17 cellular contexts compared by ENCODE assay signal in genomic region chr1:51216631-51217030, GRCh38. TPM values are rescaled to one million over a fixed set of nuclear protein-coding genes. Genes with fewer than 3 reads are reported as not detected.
DNase-seq lines count a peak whose midpoint lies in the region; ATAC-seq, FAIRE-seq and TF ChIP-seq lines count a peak whose summit lies in the region.
"Had no signal": no experiment of that assay in that cellular context is flagged by ENCODE, and none has a peak within 500 bp of the region (broad histone marks: within the 10 kb centered on the region; RNA-seq: fewer than 3 reads in every experiment).

No MANE protein-coding gene starts in this region.

- peaks cover 4% of the 10 kb centered on the region for H3K36me3 Mint-ChIP-seq in activated T-helper 2 cell treated with anti-CD3 and anti-CD28 coated beads, Interferon-gamma antibody, Interleukin-2, Interleukin-4, amounts not matched to agents 10 μg/mL and 5 μg/mL and 100 μg/mL, durations not matched to agents 14 hours and 24 hours and 36 hours (ENCODE audit: low read depth)
- H3K36me3 Mint-ChIP-seq: CD4-positive, alpha-beta memory T cell had no signal

- no peak overlapping the region for H2AFZ ChIP-seq in trophoblast cell (ENCODE audit: insufficient read depth, low read length, poor library complexity)
- H2AFZ ChIP-seq: GM23338 had no signal

- no peak overlapping the region for H3K4me3 Mint-ChIP-seq in activated T-helper 2 cell treated with anti-CD3 and anti-CD28 coated beads, Interferon-gamma antibody, Interleukin-2, Interleukin-4, amounts not matched to agents 10 μg/mL and 5 μg/mL and 100 μg/mL, durations not matched to agents 14 hours and 24 hours and 36 hours (ENCODE audit: low read depth)
- H3K4me3 Mint-ChIP-seq: CD4-positive, alpha-beta memory T cell; GM23338; HFFc6 had no signal

- no peak overlapping the region for H4K91ac ChIP-seq in trophoblast cell (ENCODE audit: low read depth, low read length)

- H3K27me3 Mint-ChIP-seq in activated T-helper 2 cell treated with anti-CD3 and anti-CD28 coated beads, Interferon-gamma antibody, Interleukin-2, Interleukin-4, amounts not matched to agents 10 μg/mL and 5 μg/mL and 100 μg/mL, durations not matched to agents 14 hours and 24 hours and 36 hours (ENCODE audit: low read depth), result no peaks in the 10 kb centered on the region
- H3K27me3 Mint-ChIP-seq: CD4-positive, alpha-beta memory T cell had no signal

- H3K14ac ChIP-seq in trophoblast cell (ENCODE audit: low read length), result no peak overlapping the region

- H2BK5ac ChIP-seq in trophoblast cell (ENCODE audit: low read depth, low read length, poor library complexity), result no peak overlapping the region

- no peak overlapping the region for H3K4me2 ChIP-seq in trophoblast cell (ENCODE audit: low read length)
- H3K4me2 ChIP-seq: GM23338 had no signal

- DNase-seq in activated T-helper 2 cell treated with anti-CD3 and anti-CD28 coated beads, Interferon-gamma antibody, Interleukin-2, Interleukin-4, amounts not matched to agents 10 μg/mL and 5 μg/mL and 100 μg/mL, durations not matched to agents 14 hours and 24 hours and 36 hours (ENCODE audit: low spot score), result no peak
- DNase-seq in left lobe of liver (ENCODE audit: low spot score) (no peak), right lobe of liver (no peak), trophoblast cell (no peak), left ventricle myocardium superior (no peak), medulla oblongata (ENCODE audit: extremely low spot score) (no peak), H54 (ENCODE audit: insufficient read length, low spot score) (no peak)
- DNase-seq: C1 segment of cervical spinal cord; CD4-positive, alpha-beta memory T cell; COR-L47; DMS153; DND-41; GDM1; HFFc6 had no signal

- no peak overlapping the region for H3K18ac ChIP-seq in trophoblast cell (ENCODE audit: low read length)

- no peak overlapping the region for H3K4ac ChIP-seq in trophoblast cell (ENCODE audit: low read depth, low read length)

- H3K79me2 ChIP-seq in trophoblast cell (ENCODE audit: control insufficient read depth, insufficient read depth, low read length, poor library complexity), result no peaks in the 10 kb centered on the region

- peaks cover 48% of the 10 kb centered on the region for H3K4me1 Mint-ChIP-seq in activated T-helper 2 cell treated with anti-CD3 and anti-CD28 coated beads, Interferon-gamma antibody, Interleukin-2, Interleukin-4, amounts not matched to agents 10 μg/mL and 5 μg/mL and 100 μg/mL, durations not matched to agents 14 hours and 24 hours and 36 hours (ENCODE audit: low read depth)
- H3K4me1 Mint-ChIP-seq: GM23338 had no signal

- H3K4me1 ChIP-seq in right lobe of liver, result peaks cover 0 to 13% (median 0%) of the 10 kb centered on the region in 4 donors
- H3K4me1 ChIP-seq in trophoblast cell (ENCODE audit: control insufficient read depth in 1 of 2, insufficient read depth in 2 of 2, low read length in 2 of 2), result no peaks in the 10 kb centered on the region
- H3K4me1 ChIP-seq: HAP-1 had no signal

- no peak overlapping the region for H3K23ac ChIP-seq in trophoblast cell (ENCODE audit: low read length)

- H3K9ac ChIP-seq in trophoblast cell (ENCODE audit: low read length), result no peak overlapping the region

- WGBS in right lobe of liver (ENCODE audit: insufficient coverage, low coverage, low lambda C conversion rate, missing lambda C conversion rate), result 29% methylated on average over 3 of the region's 4 CpGs
- WGBS in trophoblast cell (ENCODE audit: extremely low coverage, insufficient coverage, insufficient read length), result no CpG with 5 or more reads among the region's 4 CpGs

- H3K4me3 ChIP-seq in right lobe of liver (peak overlapping the region; percentile 9 to 51 (median 38)), trophoblast cell (ENCODE audit: low read depth, low read length) (no peak overlapping the region)
- H3K4me3 ChIP-seq: GM12878, GM23338, HAP-1 had no signal

- TF ChIP-seq CTCF in right lobe of liver (IDR thresholded peaks at IDR 0.05), result no peak

- ATAC-seq in left lobe of liver (peak; percentile 44), right lobe of liver (peak; percentile 54 to 66 (median 60)), left ventricle myocardium superior (no peak)
- ATAC-seq: GM12878, GM23338 had no signal

- H3K79me1 ChIP-seq in trophoblast cell (ENCODE audit: low read length), result peaks cover 2% of the 10 kb centered on the region

- no peak overlapping the region for H4K12ac ChIP-seq in trophoblast cell (ENCODE audit: low read depth, low read length)

- no peaks in the 10 kb centered on the region for H3K9me3 ChIP-seq in right lobe of liver
- no peaks in the 10 kb centered on the region for H3K9me3 ChIP-seq in trophoblast cell (ENCODE audit: insufficient read depth, low read depth, low read length)
- H3K9me3 ChIP-seq: HAP-1 had no signal

- H3K27me3 ChIP-seq in right lobe of liver (no peaks in the 10 kb centered on the region), trophoblast cell (ENCODE audit: insufficient read depth, low read length) (no peaks in the 10 kb centered on the region)

- no peak for TF ChIP-seq POLR2A in right lobe of liver (IDR thresholded peaks at IDR 0.05)
- no peak for TF ChIP-seq POLR2A in H54 (IDR thresholded peaks at IDR 0.05; ENCODE audit: low read depth, low read length)

- H2BK120ac ChIP-seq in trophoblast cell (ENCODE audit: insufficient read depth, low read length, poor library complexity), result peak overlapping the region; percentile 54

- H4K8ac ChIP-seq in trophoblast cell (ENCODE audit: low read depth, low read length), result no peak overlapping the region

- peak overlapping the region; percentile 42 for H2BK12ac ChIP-seq in trophoblast cell (ENCODE audit: low read length)

- no peaks in the 10 kb centered on the region for H3K9me3 Mint-ChIP-seq in activated T-helper 2 cell treated with anti-CD3 and anti-CD28 coated beads, Interferon-gamma antibody, Interleukin-2, Interleukin-4, amounts not matched to agents 10 μg/mL and 5 μg/mL and 100 μg/mL, durations not matched to agents 14 hours and 24 hours and 36 hours
- H3K9me3 Mint-ChIP-seq: CD4-positive, alpha-beta memory T cell; GM23338; HFFc6 had no signal

- H3K36me3 ChIP-seq in right lobe of liver, result no peaks in the 10 kb centered on the region
- no peaks in the 10 kb centered on the region for H3K36me3 ChIP-seq in trophoblast cell (ENCODE audit: control insufficient read depth in 1 of 2, insufficient read depth in 2 of 2, low read length in 2 of 2)
- H3K36me3 ChIP-seq: HAP-1 had no signal

- intact Hi-C loops in activated T-helper 2 cell treated with anti-CD3 and anti-CD28 coated beads, Interferon-gamma antibody, Interleukin-2, Interleukin-4, amounts not matched to agents 10 μg/mL and 5 μg/mL and 100 μg/mL, durations not matched to agents 14 hours and 24 hours and 36 hours (cut with micrococcal nuclease), result no loop called here
- intact Hi-C loops in right lobe of liver (cut with DNase I) (no loop called here), left ventricle myocardium superior (cut with micrococcal nuclease) (no loop called here)

- peak overlapping the region; percentile 14 for H3K27ac Mint-ChIP-seq in activated T-helper 2 cell treated with anti-CD3 and anti-CD28 coated beads, Interferon-gamma antibody, Interleukin-2, Interleukin-4, amounts not matched to agents 10 μg/mL and 5 μg/mL and 100 μg/mL, durations not matched to agents 14 hours and 24 hours and 36 hours
- H3K27ac Mint-ChIP-seq: GM23338, HFFc6 had no signal

- FAIRE-seq in H54 (lab: Jason Lieb, UNC), result no peak
- FAIRE-seq: GM12878 had no signal

- no peak overlapping the region for H2AK5ac ChIP-seq in trophoblast cell (ENCODE audit: low read length)

- peak overlapping the region; percentile 58 to 94 (median 87) for H3K27ac ChIP-seq in right lobe of liver
- no peak overlapping the region for H3K27ac ChIP-seq in trophoblast cell (ENCODE audit: low read depth, low read length)

RNA-seq across cellular contexts. Expression of gene RNF11, which starts 19.4 kb away (rescaled TPM):
- 64.8 and 65.6 TPM in 2 replicates for total RNA-seq in activated T-helper 2 cell treated with anti-CD3 and anti-CD28 coated beads, Interferon-gamma antibody, Interleukin-2, Interleukin-4, amounts not matched to agents 10 μg/mL and 5 μg/mL and 100 μg/mL, durations not matched to agents 14 hours and 24 hours and 36 hours
- total RNA-seq in left lobe of liver (54.7 TPM), right lobe of liver (10 to 100 TPM; 35.1 to 60.1 (median 50.0) TPM), left ventricle myocardium superior (118 TPM)
- polyA plus RNA-seq in trophoblast cell (2013), result 142 and 155 TPM in 2 replicates
